ENCODE assay signal across 7 cellular contexts in genomic region chr3:65509423-65509794, GRCh38.
DNase-seq lines count a peak whose midpoint lies in the region; ATAC-seq and TF ChIP-seq lines count a peak whose summit lies in the region.
"Not testable (repeated sequence)": the region's sequence is repeated elsewhere in the genome, so short reads cannot be mapped to it uniquely, and the experiment has no call there.

No MANE protein-coding gene starts in this region.

- WGBS in esophagus squamous epithelium, 2 donors, result 70 to 84% methylated on average over 10 to 12 of the region's 24 CpGs
- WGBS in iPS DF 6.9 (ENCODE audit: insufficient coverage, insufficient read length), result no CpG with 5 or more reads among the region's 24 CpGs

- peak overlapping the region; percentile 60 for H3K4me2 ChIP-seq in HCT116 (ENCODE audit: low read length)

- TF ChIP-seq CTCF in HCT116 (IDR thresholded peaks at IDR 0.05 in 2 of 3, conservative IDR thresholded peaks at IDR 0.05 in 1 of 3; ENCODE audit: borderline replicate concordance in 1 of 3, insufficient read depth in 1 of 3, low read depth in 2 of 3, low read length in 2 of 3); WTC11 (IDR thresholded peaks at IDR 0.05); chondrocyte (IDR thresholded peaks at IDR 0.05); esophagus squamous epithelium (IDR thresholded peaks at IDR 0.05); retinal pigment epithelial cell (conservative IDR thresholded peaks at IDR 0.05; ENCODE audit: low read depth, low read length): not testable (repeated sequence)

- H3K27me3 ChIP-seq in HCT116 (ENCODE audit: insufficient read depth, low read length); esophagus squamous epithelium; iPS DF 6.9 (ENCODE audit: control insufficient read depth, insufficient read depth, low read length); mucosa of rectum (ENCODE audit: control insufficient read depth in 2 of 2, insufficient read depth in 2 of 2, low read length in 2 of 2): not testable (repeated sequence)

- not testable (repeated sequence) for H4K20me1 ChIP-seq in HCT116 (ENCODE audit: insufficient read depth)

- peaks cover 19% of the 10 kb centered on the region for H3K4me1 Mint-ChIP-seq in WTC11
- H3K4me1 Mint-ChIP-seq in chondrocyte (ENCODE audit: low read depth), result not testable (repeated sequence)

- not testable (repeated sequence) for H3K79me2 ChIP-seq in HCT116 (ENCODE audit: insufficient read depth, low read length)

- POLR2A ChIA-PET in HCT116 (lab: Charles Lee); WTC11 (lab: Charles Lee): not testable (repeated sequence)

- H3K9ac ChIP-seq in HCT116 (ENCODE audit: low read length), result peak overlapping the region; percentile 36; the same call in 1 of the 2 replicates
- H3K9ac ChIP-seq in mucosa of rectum (ENCODE audit: low read depth in 1 of 2, low read length in 2 of 2), result not testable (repeated sequence)

- H3K4me3 ChIP-seq in HCT116 (replicated peaks in 1 of 2; ENCODE audit: low read depth in 1 of 2, low read length in 2 of 2) (peak overlapping the region; percentile 40 to 52), esophagus squamous epithelium (peak overlapping the region in 2 of 4 donors; percentile 20 to 48), iPS DF 6.9 (ENCODE audit: low read length) (peak overlapping the region; percentile 41; the same call in 1 of the 2 replicates), mucosa of rectum (ENCODE audit: low read length in 2 of 2) (peak overlapping the region; percentile 30 to 31), retinal pigment epithelial cell (ENCODE audit: low read length) (peak overlapping the region; percentile 14)

- not testable (repeated sequence) for H3K9me3 ChIP-seq in HCT116 (ENCODE audit: control insufficient read depth in 1 of 2, insufficient read depth in 1 of 2, low read depth in 1 of 2, low read length in 2 of 2); esophagus squamous epithelium; iPS DF 6.9 (ENCODE audit: control insufficient read depth, insufficient read depth, low read length); mucosa of rectum (ENCODE audit: control insufficient read depth in 2 of 2, low read length in 2 of 2)

- RAD21 ChIA-PET in HCT116 (lab: Charles Lee; ENCODE audit: low non-redundant PET in 1 of 2, low total read pairs in 2 of 2, uncharacterized antibody in 2 of 2, unreplicated experiment in 2 of 2), result not testable (repeated sequence)

- not testable (repeated sequence) for H3K36me3 ChIP-seq in HCT116 (ENCODE audit: control insufficient read depth in 1 of 2, insufficient read depth in 2 of 2, low read length in 2 of 2); esophagus squamous epithelium; iPS DF 6.9 (ENCODE audit: control insufficient read depth, insufficient read depth, low read length); mucosa of rectum (ENCODE audit: control insufficient read depth in 2 of 2, insufficient read depth in 2 of 2, low read length in 2 of 2)

- not testable (repeated sequence) for H3K9me3 Mint-ChIP-seq in WTC11; chondrocyte (ENCODE audit: low read depth)

- not testable (repeated sequence) for H2AFZ ChIP-seq in HCT116 (ENCODE audit: low read depth, low read length, poor library complexity, severe bottlenecking)

- not testable (repeated sequence) for DNase-seq in HCT116 (ENCODE audit: low read depth, low spot score); chondrocyte (ENCODE audit: low spot score); esophagus squamous epithelium (lab: John Stamatoyannopoulos, UW); iPS DF 6.9 (ENCODE audit: low read depth, low spot score); retinal pigment epithelial cell (ENCODE audit: low read depth)
- peak; percentile 17 for DNase-seq in WTC11 (ENCODE audit: low spot score)

- H3K9me2 ChIP-seq in HCT116 (ENCODE audit: insufficient read depth), result not testable (repeated sequence)

- ATAC-seq in HCT116, WTC11: not testable (repeated sequence)

- H3K27ac ChIP-seq in HCT116 (ENCODE audit: low read depth, low read length), result peak overlapping the region; percentile 49
- peak overlapping the region in 3 of 4 donors; percentile 14 to 49 (median 44) for H3K27ac ChIP-seq in esophagus squamous epithelium
- H3K27ac ChIP-seq in iPS DF 6.9 (ENCODE audit: low read length); mucosa of rectum (ENCODE audit: low read depth in 2 of 2, low read length in 2 of 2): not testable (repeated sequence)

- not testable (repeated sequence) for H3K4me1 ChIP-seq in HCT116 (ENCODE audit: control insufficient read depth in 1 of 2, insufficient read depth in 2 of 2, low read length in 2 of 2); esophagus squamous epithelium; iPS DF 6.9 (ENCODE audit: control insufficient read depth, insufficient read depth, low read length); mucosa of rectum (ENCODE audit: control insufficient read depth in 2 of 2, insufficient read depth in 2 of 2, low read length in 2 of 2)

- not testable (repeated sequence) for BruUV-seq in HCT116 (replicated peaks; lab: Mats Ljungman, UMichigan)

- not testable (repeated sequence) for TF ChIP-seq RAD21 in HCT116 (IDR thresholded peaks at IDR 0.05; ENCODE audit: low read depth)

- not testable (repeated sequence) for TF ChIP-seq POLR2A in HCT116 (IDR thresholded peaks at IDR 0.05; ENCODE audit: borderline replicate concordance, extremely low read depth, insufficient read depth, insufficient read length); esophagus squamous epithelium (IDR thresholded peaks at IDR 0.05)

- intact Hi-C loops in HCT116 (cut with micrococcal nuclease); esophagus squamous epithelium (cut with DNase I): not testable (repeated sequence)

- CTCF ChIA-PET in HCT116 (lab: Charles Lee), result interaction anchor here (1.0 kb wide), 1 partner anchor 8 kb away, joined by 3 read pairs; no protein-coding TSS in a partner anchor
- CTCF ChIA-PET in WTC11 (lab: Charles Lee), result interaction anchor here (0.6 to 1.0 kb wide), 2 partner anchors 61 to 484 kb away, joined by 4 to 6 read pairs; no protein-coding TSS in a partner anchor

- H3K4me3 Mint-ChIP-seq in WTC11 (peak overlapping the region; percentile 88), chondrocyte (ENCODE audit: unreplicated experiment) (peak overlapping the region; percentile 72)

- H3K27ac Mint-ChIP-seq in WTC11, result peak overlapping the region; percentile 96
- H3K27ac Mint-ChIP-seq in chondrocyte (ENCODE audit: unreplicated experiment), result peak overlapping the region; percentile 54

- H3K27me3 Mint-ChIP-seq in WTC11 (ENCODE audit: low read depth); chondrocyte (ENCODE audit: low read depth): not testable (repeated sequence)

- H3K36me3 Mint-ChIP-seq in WTC11; chondrocyte (ENCODE audit: low read depth): not testable (repeated sequence)

TF ChIP-seq in WTC11, 78 proteins besides CTCF, POLR2A, EP300 and RAD21 (continues in another document):
- TF ChIP-seq FOXK1 (CRISPR knock-in tag; IDR thresholded peaks at IDR 0.05) (0 out of 2 replicates have a peak, but pooled peaks have one; percentile 38), E2F5 (CRISPR knock-in tag; IDR thresholded peaks at IDR 0.05) (0 out of 2 replicates have a peak, but pooled peaks have one; percentile 45), ZNF281 (CRISPR knock-in tag; IDR thresholded peaks at IDR 0.05) (0 out of 2 replicates have a peak, but pooled peaks have one; percentile 55)
